Comparison of ENCODE assay signal across 1 cellular context in the genomic region with DNA sequence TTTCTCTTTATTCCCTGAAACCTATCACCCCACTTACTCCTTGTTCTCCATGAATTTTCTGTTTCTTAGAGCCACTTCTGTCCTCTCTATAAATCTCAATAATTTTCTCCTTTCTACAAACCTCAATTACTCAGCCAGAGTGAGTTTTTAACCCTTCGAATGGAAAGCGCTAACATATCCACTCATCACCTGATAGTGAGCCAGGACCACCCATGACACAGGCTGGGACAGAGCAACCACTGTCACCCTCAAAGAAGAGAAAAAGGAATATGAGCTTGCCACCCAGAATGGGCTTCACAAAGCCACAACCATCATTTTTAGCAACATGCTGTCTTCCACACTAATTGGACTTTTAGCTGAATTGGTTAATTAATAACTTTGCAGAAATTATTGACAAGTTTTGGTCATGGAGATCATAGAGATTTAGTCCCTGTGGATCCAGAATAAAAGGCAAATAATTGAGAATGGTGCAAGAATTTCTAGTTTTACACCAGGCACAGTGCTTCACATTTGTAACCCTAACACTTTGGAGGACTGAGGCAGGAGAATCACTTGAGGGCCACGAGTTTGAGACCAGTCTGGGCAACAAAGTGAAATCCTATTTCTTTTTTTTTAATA.
TF ChIP-seq lines count a peak whose summit lies in the region.

No MANE protein-coding gene starts in this region.

TF ChIP-seq in liver, 16 proteins besides CTCF, POLR2A, EP300 and RAD21 (continued from another document):
- TF ChIP-seq, protein P1, sequence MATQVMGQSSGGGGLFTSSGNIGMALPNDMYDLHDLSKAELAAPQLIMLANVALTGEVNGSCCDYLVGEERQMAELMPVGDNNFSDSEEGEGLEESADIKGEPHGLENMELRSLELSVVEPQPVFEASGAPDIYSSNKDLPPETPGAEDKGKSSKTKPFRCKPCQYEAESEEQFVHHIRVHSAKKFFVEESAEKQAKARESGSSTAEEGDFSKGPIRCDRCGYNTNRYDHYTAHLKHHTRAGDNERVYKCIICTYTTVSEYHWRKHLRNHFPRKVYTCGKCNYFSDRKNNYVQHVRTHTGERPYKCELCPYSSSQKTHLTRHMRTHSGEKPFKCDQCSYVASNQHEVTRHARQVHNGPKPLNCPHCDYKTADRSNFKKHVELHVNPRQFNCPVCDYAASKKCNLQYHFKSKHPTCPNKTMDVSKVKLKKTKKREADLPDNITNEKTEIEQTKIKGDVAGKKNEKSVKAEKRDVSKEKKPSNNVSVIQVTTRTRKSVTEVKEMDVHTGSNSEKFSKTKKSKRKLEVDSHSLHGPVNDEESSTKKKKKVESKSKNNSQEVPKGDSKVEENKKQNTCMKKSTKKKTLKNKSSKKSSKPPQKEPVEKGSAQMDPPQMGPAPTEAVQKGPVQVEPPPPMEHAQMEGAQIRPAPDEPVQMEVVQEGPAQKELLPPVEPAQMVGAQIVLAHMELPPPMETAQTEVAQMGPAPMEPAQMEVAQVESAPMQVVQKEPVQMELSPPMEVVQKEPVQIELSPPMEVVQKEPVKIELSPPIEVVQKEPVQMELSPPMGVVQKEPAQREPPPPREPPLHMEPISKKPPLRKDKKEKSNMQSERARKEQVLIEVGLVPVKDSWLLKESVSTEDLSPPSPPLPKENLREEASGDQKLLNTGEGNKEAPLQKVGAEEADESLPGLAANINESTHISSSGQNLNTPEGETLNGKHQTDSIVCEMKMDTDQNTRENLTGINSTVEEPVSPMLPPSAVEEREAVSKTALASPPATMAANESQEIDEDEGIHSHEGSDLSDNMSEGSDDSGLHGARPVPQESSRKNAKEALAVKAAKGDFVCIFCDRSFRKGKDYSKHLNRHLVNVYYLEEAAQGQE (IDR thresholded peaks at IDR 0.05) = peak; percentile 44
- TF ChIP-seq, protein P2, sequence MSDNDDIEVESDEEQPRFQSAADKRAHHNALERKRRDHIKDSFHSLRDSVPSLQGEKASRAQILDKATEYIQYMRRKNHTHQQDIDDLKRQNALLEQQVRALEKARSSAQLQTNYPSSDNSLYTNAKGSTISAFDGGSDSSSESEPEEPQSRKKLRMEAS (IDR thresholded peaks at IDR 0.05) = peak; percentile 42
- TF ChIP-seq YY1 (IDR thresholded peaks at IDR 0.05) (peak; percentile 72), EGR1 (IDR thresholded peaks at IDR 0.05; ENCODE audit: low read depth in 2 of 2) (no peak)
